ENCODE assay signal across 19 cellular contexts in the genomic region with DNA sequence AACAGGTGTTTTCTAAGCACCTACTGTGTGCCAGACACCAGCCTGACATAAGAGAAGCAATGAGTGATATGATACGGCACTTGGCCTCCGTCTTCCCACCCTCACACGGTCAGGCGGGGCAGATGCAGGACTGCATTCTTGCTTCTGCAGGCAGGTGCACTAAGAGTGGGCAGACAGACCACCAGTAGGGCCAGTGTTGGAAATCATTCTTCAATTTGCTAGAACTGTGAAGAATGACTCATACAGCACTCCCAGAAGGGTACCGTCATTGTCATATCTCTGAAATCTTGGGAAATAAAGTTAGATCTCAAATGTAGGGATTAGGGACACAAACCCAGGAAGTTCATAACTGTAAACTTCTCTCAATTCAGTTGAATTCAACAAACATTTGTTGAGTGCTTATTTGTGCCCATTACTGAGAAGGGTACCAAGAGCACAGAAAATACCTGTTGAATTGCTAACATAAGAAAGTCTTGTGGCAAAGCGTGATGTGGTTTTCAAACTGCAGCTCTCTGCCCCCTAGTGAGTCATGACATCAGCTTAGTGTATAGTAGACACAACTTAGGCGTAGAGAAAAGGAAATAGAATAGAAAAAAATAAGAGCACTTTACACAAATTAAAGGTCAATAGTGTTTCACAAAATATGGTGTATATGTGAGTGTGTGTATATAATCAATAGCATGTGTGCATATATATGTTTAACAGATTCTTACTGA.
A peak's percentile ranks its signal among the peaks of the same experiment; 100 is the strongest.
DNase-seq lines count a peak whose midpoint lies in the region; ATAC-seq and TF ChIP-seq lines count a peak whose summit lies in the region.
"Had no signal": no experiment of that assay in that cellular context is flagged by ENCODE, and none has a peak within 500 bp of the region (broad histone marks: within the 10 kb centered on the region; RNA-seq: fewer than 3 reads in every experiment).

No MANE protein-coding gene starts in this region.

- POLR2A ChIA-PET in A673 (lab: Charles Lee; ENCODE audit: low non-redundant PET) = interaction anchor here (0.6 kb wide), 1 partner anchor 11 kb away, joined by 3 read pairs; no protein-coding TSS in a partner anchor

- no peaks in the 10 kb centered on the region for H3K36me3 Mint-ChIP-seq in endodermal cell (ENCODE audit: low read depth)
- H3K36me3 Mint-ChIP-seq: IgD-negative memory B cell, naive B cell had no signal

- no peak overlapping the region for H3K27ac Mint-ChIP-seq in endodermal cell
- H3K27ac Mint-ChIP-seq: IgD-negative memory B cell had no signal

- intact Hi-C loops in A673 (cut with micrococcal nuclease; ENCODE audit: unreplicated experiment) = no loop called here
- intact Hi-C loops in esophagus squamous epithelium (cut with DNase I) = no loop called here

- BruUV-seq in A673 (replicated peaks; lab: Mats Ljungman, UMichigan) = no TSS peak

- H3K4me3 ChIP-seq in A673 (ENCODE audit: low read depth, low read length, poor library complexity, severe bottlenecking) = peak overlapping the region; percentile 51
- no peak overlapping the region for H3K4me3 ChIP-seq in SK-N-MC
- no peak overlapping the region for H3K4me3 ChIP-seq in endodermal cell (ENCODE audit: low read length)
- no peak overlapping the region for H3K4me3 ChIP-seq in esophagus squamous epithelium
- H3K4me3 ChIP-seq: ascending aorta, lower lobe of right lung, ovary had no signal

- H3K9me3 Mint-ChIP-seq in endodermal cell = no peaks in the 10 kb centered on the region
- H3K9me3 Mint-ChIP-seq: IgD-negative memory B cell had no signal

- ATAC-seq in GM19463 (IDR thresholded peaks at IDR 0.05; ENCODE audit: unreplicated experiment) (peak; percentile 41), GM21367 (IDR thresholded peaks at IDR 0.05; ENCODE audit: unreplicated experiment) (no peak)
- ATAC-seq: lower lobe of right lung had no signal

- H3K27ac ChIP-seq in A673 (ENCODE audit: low read depth, low read length, poor library complexity, severe bottlenecking) (peak overlapping the region; percentile 99), SK-N-MC (peak overlapping the region; percentile 51), endodermal cell (ENCODE audit: low read depth, low read length) (no peak overlapping the region), esophagus squamous epithelium (no peak overlapping the region)
- H3K27ac ChIP-seq: epithelial cell of prostate, lower lobe of right lung, ovary, WERI-Rb-1 had no signal

- no peaks in the 10 kb centered on the region for H3K27me3 ChIP-seq in A673 (replicated peaks; ENCODE audit: insufficient read depth, low read depth, low read length, poor library complexity)
- no peaks in the 10 kb centered on the region for H3K27me3 ChIP-seq in endodermal cell (ENCODE audit: control insufficient read depth, insufficient read depth, low read length, poor library complexity, severe bottlenecking)
- no peaks in the 10 kb centered on the region for H3K27me3 ChIP-seq in esophagus squamous epithelium
- H3K27me3 ChIP-seq: ascending aorta, ovary had no signal

- H3K36me3 ChIP-seq in A673 (ENCODE audit: insufficient read depth, low read length, poor library complexity, severe bottlenecking) = peaks cover 79% of the 10 kb centered on the region
- H3K36me3 ChIP-seq in SK-N-MC (ENCODE audit: insufficient read depth, low read length) = peaks cover 82% of the 10 kb centered on the region
- H3K36me3 ChIP-seq in endodermal cell (ENCODE audit: control insufficient read depth, insufficient read depth, low read length) = no peaks in the 10 kb centered on the region
- H3K36me3 ChIP-seq in esophagus squamous epithelium = no peaks in the 10 kb centered on the region
- H3K36me3 ChIP-seq: ascending aorta, lower lobe of right lung, ovary, WERI-Rb-1 had no signal

- CTCF ChIA-PET in A673 (lab: Charles Lee) = no interaction called here

- H3K4me3 Mint-ChIP-seq in endodermal cell = no peak overlapping the region
- H3K4me3 Mint-ChIP-seq: IgD-negative memory B cell, naive B cell had no signal

- H3K4me1 ChIP-seq in A673 (ENCODE audit: insufficient read depth, low read length, poor library complexity, severe bottlenecking) (peaks cover 65% of the 10 kb centered on the region), endodermal cell (ENCODE audit: control insufficient read depth, insufficient read depth, low read length) (no peaks in the 10 kb centered on the region), esophagus squamous epithelium (no peaks in the 10 kb centered on the region)

- TF ChIP-seq POLR2A in esophagus squamous epithelium (IDR thresholded peaks at IDR 0.05) = no peak

- H3K27me3 Mint-ChIP-seq in endodermal cell (ENCODE audit: insufficient read depth) = no peaks in the 10 kb centered on the region

- no peaks in the 10 kb centered on the region for H3K9me3 ChIP-seq in A673 (ENCODE audit: low read depth, low read length, poor library complexity, severe bottlenecking)
- H3K9me3 ChIP-seq in SK-N-MC (ENCODE audit: low read depth, low read length) = no peaks in the 10 kb centered on the region
- no peaks in the 10 kb centered on the region for H3K9me3 ChIP-seq in endodermal cell (ENCODE audit: control insufficient read depth, low read length)
- H3K9me3 ChIP-seq in esophagus squamous epithelium = no peaks in the 10 kb centered on the region
- H3K9me3 ChIP-seq: ascending aorta, lower lobe of right lung, ovary had no signal

- DNase-seq in A673 (ENCODE audit: low spot score) (no peak), SK-N-MC (ENCODE audit: low read depth, low spot score) (no peak), endodermal cell (peak; percentile 32), NCI-H69 (lab: John Stamatoyannopoulos, UW) (no peak), esophagus squamous epithelium (lab: John Stamatoyannopoulos, UW) (no peak), GM03348 (ENCODE audit: low spot score) (no peak)
- DNase-seq: activated gamma-delta T cell treated with Interleukin-2 at 50 U/mL for 16 hours; cortex of kidney; lower lobe of right lung; naive B cell; NCI-H1105; ovary; stimulated activated CD4-positive, alpha-beta T cell treated with anti-CD3 and anti-CD28 coated beads, Interleukin-4, amount 100 ng/mL, for 24 hours; WERI-Rb-1 had no signal

- H3K4me1 Mint-ChIP-seq in endodermal cell = peaks cover 13% of the 10 kb centered on the region

- H3K9ac ChIP-seq in SK-N-MC (ENCODE audit: insufficient read length) (no peak overlapping the region), endodermal cell (ENCODE audit: extremely low read depth, low read length, poor library complexity, severe bottlenecking) (no peak overlapping the region)

- whole genome bisulfite sequencing in endodermal cell (ENCODE audit: insufficient coverage in 1 of 2, insufficient read length in 1 of 2), 2 experiments = 87 to 89% methylated on average over 5 to 7 of the region's 7 CpGs
- WGBS in esophagus squamous epithelium, 2 donors = 73 to 74% methylated on average over 7 of the region's 7 CpGs

- TF ChIP-seq CTCF in A673 (conservative IDR thresholded peaks at IDR 0.05; ENCODE audit: low read depth, low read length) (no peak), endodermal cell (conservative IDR thresholded peaks at IDR 0.05) (no peak), esophagus squamous epithelium (IDR thresholded peaks at IDR 0.05) (no peak)

Comparison
In these comparisons a context has a peak if more than half of its experiments do, and no peak if none do; other contexts are left out.
1. H3K27ac ChIP-seq: peak in A673 (single experiment) and SK-N-MC (single experiment); none in endodermal cell (single experiment) and esophagus squamous epithelium (0 of 4).